ENCODE assay signal across 9 cellular contexts in genomic region chr17:77439382-77440013, GRCh38.
A peak's percentile ranks its signal among the peaks of the same experiment; 100 is the strongest.
DNase-seq lines count a peak whose midpoint lies in the region; ATAC-seq, FAIRE-seq and TF ChIP-seq lines count a peak whose summit lies in the region.
"Had no signal": no experiment of that assay in that cellular context is flagged by ENCODE, and none has a peak within 500 bp of the region (broad histone marks: within the 10 kb centered on the region; RNA-seq: fewer than 3 reads in every experiment).

No MANE protein-coding gene starts in this region.

- no peaks in the 10 kb centered on the region for H4K20me1 ChIP-seq in OCI-LY1 (ENCODE audit: insufficient read depth, low read length)

- H3K36me3 Mint-ChIP-seq in endothelial cell (ENCODE audit: low read depth, unreplicated experiment), result peaks cover 18% of the 10 kb centered on the region

- ATAC-seq in HG03520 (IDR thresholded peaks at IDR 0.05; ENCODE audit: unreplicated experiment), result no peak
- ATAC-seq: foreskin keratinocyte had no signal

- H3F3A ChIP-seq in OCI-LY1 (ENCODE audit: insufficient read depth, low read length), result peaks cover 20% of the 10 kb centered on the region

- 0 out of 2 replicates have a peak, but pooled peaks cover 5% of the 10 kb centered on the region for H3K79me2 ChIP-seq in OCI-LY1 (ENCODE audit: insufficient read depth, low read length)

- no peaks in the 10 kb centered on the region for H3K9me3 ChIP-seq in OCI-LY1 (ENCODE audit: low read length)

- H3K9me3 Mint-ChIP-seq in endothelial cell (ENCODE audit: unreplicated experiment), result no peaks in the 10 kb centered on the region

- H3K9me2 ChIP-seq in OCI-LY1 (ENCODE audit: low read depth, low read length), result no peaks in the 10 kb centered on the region

- H3K4me3 ChIP-seq in OCI-LY1 (ENCODE audit: low read depth, low read length, poor library complexity, severe bottlenecking), result peak overlapping the region; percentile 65

- no peak overlapping the region for H2AFZ ChIP-seq in OCI-LY1 (ENCODE audit: low read length)

- DNase-seq in GM19239 (ENCODE audit: insufficient read length, low spot score) (no peak), endothelial cell (ENCODE audit: low spot score) (no peak), erythroblast (lab: John Stamatoyannopoulos, UW) (no peak), midbrain (lab: John Stamatoyannopoulos, UW) (no peak)
- peak; percentile 61 for DNase-seq in stimulated activated CD8-positive, alpha-beta memory T cell treated with anti-CD3 and anti-CD28 coated beads, Interleukin-4, amount 100 ng/mL, for 48 hours
- DNase-seq: foreskin keratinocyte had no signal

- TF ChIP-seq POLR2A in erythroblast (IDR thresholded peaks at IDR 0.05; ENCODE audit: low read length), result no peak

- peak overlapping the region; percentile 93 for H3K4me2 ChIP-seq in OCI-LY1 (ENCODE audit: low read length)

- H3K36me3 ChIP-seq in OCI-LY1 (ENCODE audit: insufficient read depth, low read length), result peaks cover 3% of the 10 kb centered on the region; the same call in 1 of the 2 replicates

- H3K4me1 Mint-ChIP-seq in endothelial cell (ENCODE audit: unreplicated experiment), result peaks cover 76% of the 10 kb centered on the region

- no peak overlapping the region for H3K27ac Mint-ChIP-seq in endothelial cell (ENCODE audit: unreplicated experiment)

- no peaks in the 10 kb centered on the region for H3K27me3 ChIP-seq in OCI-LY1 (ENCODE audit: insufficient read depth, low read length)
- H3K27me3 ChIP-seq: foreskin keratinocyte had no signal

- peak; percentile 11 for FAIRE-seq in GM19239 (lab: Jason Lieb, UNC)
- FAIRE-seq: RCC 7860 had no signal

- peaks cover 28% of the 10 kb centered on the region for H3K27me3 Mint-ChIP-seq in endothelial cell (ENCODE audit: unreplicated experiment)

- H3K4me1 ChIP-seq in OCI-LY1 (ENCODE audit: insufficient read depth, low read length, severe bottlenecking), result peaks cover 100% of the 10 kb centered on the region
- H3K4me1 ChIP-seq: foreskin keratinocyte had no signal

- no peak for TF ChIP-seq CTCF in OCI-LY1 (IDR thresholded peaks at IDR 0.05; ENCODE audit: low read length)
- no peak for TF ChIP-seq CTCF in endothelial cell (IDR thresholded peaks at IDR 0.05; ENCODE audit: unreplicated experiment)

- H3K4me3 Mint-ChIP-seq in endothelial cell (ENCODE audit: unreplicated experiment), result peak overlapping the region; percentile 39

- H3K9ac ChIP-seq in OCI-LY1 (ENCODE audit: low read length), result peak overlapping the region; percentile 93

- H3K27ac ChIP-seq in OCI-LY1 (ENCODE audit: low read depth, low read length, poor library complexity, severe bottlenecking), result peak overlapping the region; percentile 99
- H3K27ac ChIP-seq: foreskin keratinocyte had no signal
